ENCODE assay signal across 18 cellular contexts in the genomic region with DNA sequence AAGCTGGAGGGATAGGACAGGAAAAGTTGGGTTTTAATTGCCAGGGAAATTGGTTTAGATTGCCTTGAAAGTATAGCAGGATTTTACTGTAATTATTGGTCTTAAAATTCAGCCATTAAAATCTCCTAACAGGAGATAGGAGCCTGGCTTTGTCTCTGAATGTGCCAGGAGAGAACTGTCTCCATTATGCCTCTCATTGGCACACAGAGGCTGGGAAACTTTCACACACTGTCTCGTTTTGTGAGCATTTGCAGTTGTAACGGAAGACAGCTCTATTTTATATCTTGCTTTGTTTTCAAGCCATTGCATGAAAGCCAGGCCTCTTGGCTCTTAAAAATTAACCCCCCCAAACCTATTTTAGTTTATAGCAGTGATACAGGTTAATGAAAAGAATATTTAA. TPM values are rescaled to one million over a fixed set of nuclear protein-coding genes. Genes with fewer than 3 reads are reported as not detected.
DNase-seq lines count a peak whose midpoint lies in the region; ATAC-seq, FAIRE-seq and TF ChIP-seq lines count a peak whose summit lies in the region.
"Had no signal": no experiment of that assay in that cellular context is flagged by ENCODE, and none has a peak within 500 bp of the region (broad histone marks: within the 10 kb centered on the region; RNA-seq: fewer than 3 reads in every experiment).

No MANE protein-coding gene starts in this region.

- H3K4me1 ChIP-seq in kidney (ENCODE audit: control insufficient read depth in 1 of 2, insufficient read depth in 1 of 2, low read depth in 1 of 2, low read length in 2 of 2), result no peaks in the 10 kb centered on the region

- no peak for ATAC-seq in HG03108 (IDR thresholded peaks at IDR 0.05; ENCODE audit: unreplicated experiment)
- ATAC-seq: CD8-positive, alpha-beta T cell; GM23338 had no signal

- intact Hi-C loops in kidney (cut with DNase I), result no loop called here

- H3K27ac ChIP-seq in angular gyrus (ENCODE audit: low read depth, low read length) (peak overlapping the region; percentile 87), temporal lobe (ENCODE audit: low read depth, low read length) (peak overlapping the region; percentile 97), kidney (ENCODE audit: low read depth in 2 of 2, low read length in 2 of 2) (no peak overlapping the region)
- H3K27ac ChIP-seq: C4-2B had no signal

- no peak overlapping the region for H3K9ac ChIP-seq in kidney (ENCODE audit: low read length in 2 of 2)

- no peaks in the 10 kb centered on the region for H3K36me3 ChIP-seq in kidney (ENCODE audit: control insufficient read depth in 1 of 2, insufficient read depth in 2 of 2, low read length in 2 of 2)
- H3K36me3 ChIP-seq: BE2C had no signal

- no peak for TF ChIP-seq CTCF in kidney (IDR thresholded peaks at IDR 0.05; ENCODE audit: borderline replicate concordance, extremely low read depth, insufficient read depth)

- H3K4me3 ChIP-seq in kidney (ENCODE audit: low read length in 2 of 2), result no peak overlapping the region
- H3K4me3 ChIP-seq: GM23338 had no signal

- DNase-seq in globus pallidus (ENCODE audit: low spot score), result peak; percentile 88
- peak; percentile 67 for DNase-seq in midbrain (lab: John Stamatoyannopoulos, UW)
- DNase-seq in SW 1271 (lab: John Stamatoyannopoulos, UW), result no peak
- DNase-seq in kidney, result no peak
- DNase-seq: BE2C; CD8-positive, alpha-beta T cell; COR-L47; DMS153; DMS79 treated with DMSO at 0.1 percent for 48 hours; EL; H9 had no signal

- no peak for FAIRE-seq in kidney (lab: Jason Lieb, UNC)
- FAIRE-seq: A204.1, GM12891 had no signal

- no peaks in the 10 kb centered on the region for H3K9me3 ChIP-seq in kidney (ENCODE audit: control insufficient read depth in 1 of 2, low read length in 2 of 2)
- H3K9me3 ChIP-seq: BE2C had no signal

RNA-seq across cellular contexts. Expression of gene DNAJC6, which starts 12.5 kb away (rescaled TPM):
- total RNA-seq in temporal lobe (123 TPM), kidney (5.8 TPM)
- 2.9 TPM for polyA plus RNA-seq in kidney (ENCODE audit: insufficient read depth, low read depth, low replicate concordance)

Comparison
In these comparisons a context has a peak if more than half of its experiments do, and no peak if none do; other contexts are left out.
1. H3K27ac ChIP-seq: peak in angular gyrus (single experiment) and temporal lobe (single experiment); none in kidney (0 of 2).
2. DNase-seq: peak in globus pallidus (single experiment) and midbrain (single experiment); none in SW 1271 (0 of 2) and kidney (single experiment).
3. RNA of gene DNAJC6, which starts 12.5 kb away (total RNA-seq): 123 TPM in temporal lobe (single experiment); 5.8 TPM in kidney (single experiment); every median in the first group is over 10 times any median in the second.